Comparison of ENCODE assay signal across 17 cellular contexts in the genomic region with DNA sequence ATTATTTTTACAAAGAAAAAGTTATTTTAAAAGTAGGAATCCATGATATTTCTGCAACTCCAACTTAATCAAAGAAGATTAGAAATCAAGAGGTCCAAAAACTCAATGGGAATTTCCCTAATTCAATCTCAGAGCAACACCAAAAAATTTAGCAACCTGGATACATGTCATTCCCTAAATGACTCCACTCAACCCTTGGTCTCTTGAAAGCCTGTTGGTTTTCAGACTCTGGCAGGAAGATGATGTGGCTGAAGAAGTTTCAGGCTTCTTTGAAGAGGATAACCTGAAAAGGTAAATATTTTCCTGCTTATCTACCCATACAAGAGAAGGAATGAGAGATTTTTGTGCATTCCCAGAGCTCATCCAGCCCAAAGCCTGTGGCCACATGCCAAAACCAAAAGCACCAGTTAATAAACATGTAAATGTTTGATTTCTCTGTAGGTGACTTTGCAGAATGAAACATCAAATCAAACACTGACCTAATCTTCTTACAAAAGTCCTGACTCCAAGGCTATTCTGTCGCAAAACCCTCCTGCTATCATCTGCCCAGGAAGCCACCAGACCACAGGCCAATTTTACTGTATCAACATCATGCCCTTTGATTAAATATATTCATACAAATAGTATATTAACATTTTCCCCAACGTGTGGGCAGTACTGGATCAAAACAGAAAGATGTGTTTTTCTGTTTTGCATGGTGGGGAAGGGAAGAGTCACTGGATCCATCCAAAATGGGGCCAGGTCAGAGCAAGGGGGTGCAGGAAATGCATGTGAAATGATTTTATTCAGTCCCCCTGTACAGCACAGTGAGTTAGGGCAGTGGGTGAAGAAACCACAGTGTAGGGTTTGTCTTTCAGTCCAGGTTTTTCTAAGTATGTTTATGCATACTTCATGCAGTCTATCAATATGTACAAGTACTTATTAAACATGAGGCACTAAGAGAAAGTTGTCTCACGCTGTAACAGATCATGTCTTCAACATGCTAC. TPM values are rescaled to one million over a fixed set of nuclear protein-coding genes. Genes with fewer than 3 reads are reported as not detected.
A peak's percentile ranks its signal among the peaks of the same experiment; 100 is the strongest.
DNase-seq lines count a peak whose midpoint lies in the region; TF ChIP-seq lines count a peak whose summit lies in the region.
"Had no signal": no experiment of that assay in that cellular context is flagged by ENCODE, and none has a peak within 500 bp of the region (broad histone marks: within the 10 kb centered on the region; RNA-seq: fewer than 3 reads in every experiment).

No MANE protein-coding gene starts in this region.

- no peak overlapping the region for H3K9ac ChIP-seq in mesenchymal stem cell (ENCODE audit: low read length)

- H3K9me3 Mint-ChIP-seq in activated T-cell treated with anti-CD3 and anti-CD28 coated beads, Interleukin-2, amount 50 U/mL, for 24 hours: peaks cover 2% of the 10 kb centered on the region
- H3K9me3 Mint-ChIP-seq in nephron progenitor cell: peaks cover 19% of the 10 kb centered on the region

- peaks cover 6% of the 10 kb centered on the region for H3K4me1 ChIP-seq in mesenchymal stem cell (ENCODE audit: control insufficient read depth, insufficient read depth, low read depth, low read length)
- H3K4me1 ChIP-seq: HAP-1 had no signal

- no peaks in the 10 kb centered on the region for H3K27me3 ChIP-seq in mesenchymal stem cell (ENCODE audit: control insufficient read depth in 1 of 2, insufficient read depth in 1 of 2, low read length in 2 of 2)

- H2BK5ac ChIP-seq in mesenchymal stem cell (ENCODE audit: low read depth, low read length, poor library complexity, severe bottlenecking): no peak overlapping the region

- no peak overlapping the region for H2BK12ac ChIP-seq in mesenchymal stem cell (ENCODE audit: low read length in 2 of 2)

- H3K79me1 ChIP-seq in mesenchymal stem cell (replicated peaks; ENCODE audit: low read length, poor library complexity, severe bottlenecking): peaks cover 23% of the 10 kb centered on the region

- H3K27ac ChIP-seq in VCaP (peak overlapping the region; percentile 97), mesenchymal stem cell (ENCODE audit: low read length, poor library complexity, severe bottlenecking) (peak overlapping the region; percentile 21), coronary artery (no peak overlapping the region)

- H3K18ac ChIP-seq in mesenchymal stem cell (ENCODE audit: low read depth in 1 of 2, low read length in 2 of 2): no peak overlapping the region

- no peak overlapping the region for H3K23ac ChIP-seq in mesenchymal stem cell (ENCODE audit: low read length in 2 of 2)

- no peak overlapping the region for H4K8ac ChIP-seq in mesenchymal stem cell (ENCODE audit: low read length)

- H4K91ac ChIP-seq in mesenchymal stem cell (ENCODE audit: low read length): no peak overlapping the region

- no peak for TF ChIP-seq CTCF in VCaP (conservative IDR thresholded peaks at IDR 0.05)
- no peak for TF ChIP-seq CTCF in nephron progenitor cell (IDR thresholded peaks at IDR 0.05)
- TF ChIP-seq CTCF in coronary artery (IDR thresholded peaks at IDR 0.05): no peak

- H2BK15ac ChIP-seq in mesenchymal stem cell (ENCODE audit: low read depth, poor library complexity, severe bottlenecking): no peak overlapping the region

- H3K36me3 Mint-ChIP-seq in activated T-cell treated with anti-CD3 and anti-CD28 coated beads, Interleukin-2, amount 50 U/mL, for 24 hours (ENCODE audit: low read depth): no peaks in the 10 kb centered on the region
- H3K36me3 Mint-ChIP-seq in nephron progenitor cell (ENCODE audit: low read depth): peaks cover 62% of the 10 kb centered on the region

- no peak overlapping the region for H3K4me3 Mint-ChIP-seq in activated T-cell treated with anti-CD3 and anti-CD28 coated beads, Interleukin-2, amount 50 U/mL, for 24 hours
- no peak overlapping the region for H3K4me3 Mint-ChIP-seq in nephron progenitor cell
- H3K4me3 Mint-ChIP-seq: CD14-positive monocyte, IgD-negative memory B cell had no signal

- WGBS in mesenchymal stem cell: 98% methylated on average over 3 of the region's 3 CpGs

- H3K4me3 ChIP-seq in mesenchymal stem cell (ENCODE audit: insufficient read depth in 1 of 2, low read depth in 1 of 2, low read length in 2 of 2) (no peak overlapping the region), coronary artery (no peak overlapping the region)
- H3K4me3 ChIP-seq: GM12878, HAP-1 had no signal

- H3K4ac ChIP-seq in mesenchymal stem cell (ENCODE audit: low read depth in 1 of 2, low read length in 2 of 2): no peak overlapping the region

- no peaks in the 10 kb centered on the region for H3K9me3 ChIP-seq in mesenchymal stem cell (ENCODE audit: control insufficient read depth, low read length)
- H3K9me3 ChIP-seq: HAP-1 had no signal

- H3K27ac Mint-ChIP-seq in activated T-cell treated with anti-CD3 and anti-CD28 coated beads, Interleukin-2, amount 50 U/mL, for 24 hours: peak overlapping the region; percentile 48
- no peak overlapping the region for H3K27ac Mint-ChIP-seq in nephron progenitor cell
- H3K27ac Mint-ChIP-seq: IgD-negative memory B cell had no signal

- H3K14ac ChIP-seq in mesenchymal stem cell (ENCODE audit: low read length in 2 of 2): no peak overlapping the region

- no peak overlapping the region for H2BK120ac ChIP-seq in mesenchymal stem cell (ENCODE audit: low read depth, low read length)

- peaks cover 8% of the 10 kb centered on the region for H3K4me1 Mint-ChIP-seq in activated T-cell treated with anti-CD3 and anti-CD28 coated beads, Interleukin-2, amount 50 U/mL, for 24 hours (ENCODE audit: low read depth)
- H3K4me1 Mint-ChIP-seq in nephron progenitor cell: peaks cover 9% of the 10 kb centered on the region
- H3K4me1 Mint-ChIP-seq: IgD-negative memory B cell had no signal

- H2AK5ac ChIP-seq in mesenchymal stem cell (ENCODE audit: low read length, severe bottlenecking): peak overlapping the region; percentile 46

- H2AFZ ChIP-seq in mesenchymal stem cell (ENCODE audit: low read depth, low read length): no peak overlapping the region

- no peaks in the 10 kb centered on the region for H3K27me3 Mint-ChIP-seq in activated T-cell treated with anti-CD3 and anti-CD28 coated beads, Interleukin-2, amount 50 U/mL, for 24 hours
- H3K27me3 Mint-ChIP-seq in nephron progenitor cell (ENCODE audit: low read depth, poor library complexity): no peaks in the 10 kb centered on the region
- H3K27me3 Mint-ChIP-seq: IgD-negative memory B cell had no signal

- DNase-seq in activated T-cell treated with anti-CD3 and anti-CD28 coated beads, Interleukin-2, amount 50 U/mL, for 24 hours: no peak
- no peak for DNase-seq in activated T-cell treated with anti-CD3 and anti-CD28 coated beads for 4 hours
- peak; percentile 33 for DNase-seq in NCI-H345 (lab: John Stamatoyannopoulos, UW)
- DNase-seq in mesenchymal stem cell: no peak
- DNase-seq in nephron progenitor cell: no peak
- DNase-seq in NCI-H1436 (lab: John Stamatoyannopoulos, UW): no peak
- DNase-seq in coronary artery (ENCODE audit: low spot score): no peak
- DNase-seq: DMS79, NCI-H1694, NCI-H2107, NCI-H446 treated with DMSO at 0.1 percent for 48 hours, OCI-M1 had no signal

- no peak overlapping the region for H3K4me2 ChIP-seq in mesenchymal stem cell (ENCODE audit: low read length, poor library complexity, severe bottlenecking)

- H3K36me3 ChIP-seq in mesenchymal stem cell (ENCODE audit: control insufficient read depth in 1 of 2, insufficient read depth in 2 of 2, low read depth in 1 of 2, low read length in 2 of 2): no peaks in the 10 kb centered on the region
- H3K36me3 ChIP-seq: HAP-1 had no signal

RNA-seq across cellular contexts. Expression of a gene that starts 38.8 kb away (rescaled TPM):
- polyA plus RNA-seq in mesenchymal stem cell (2013, experiment 1 of 2): 8.1 TPM
- 10.2 TPM for polyA plus RNA-seq in mesenchymal stem cell (2013, experiment 2 of 2)

Comparison
In these comparisons a context has a peak if more than half of its experiments do, and no peak if none do; other contexts are left out.
1. H3K27ac ChIP-seq: peak in VCaP (single experiment) and mesenchymal stem cell (single experiment); none in coronary artery (0 of 2).